1 cellular context compared by ENCODE assay signal in the genomic region with DNA sequence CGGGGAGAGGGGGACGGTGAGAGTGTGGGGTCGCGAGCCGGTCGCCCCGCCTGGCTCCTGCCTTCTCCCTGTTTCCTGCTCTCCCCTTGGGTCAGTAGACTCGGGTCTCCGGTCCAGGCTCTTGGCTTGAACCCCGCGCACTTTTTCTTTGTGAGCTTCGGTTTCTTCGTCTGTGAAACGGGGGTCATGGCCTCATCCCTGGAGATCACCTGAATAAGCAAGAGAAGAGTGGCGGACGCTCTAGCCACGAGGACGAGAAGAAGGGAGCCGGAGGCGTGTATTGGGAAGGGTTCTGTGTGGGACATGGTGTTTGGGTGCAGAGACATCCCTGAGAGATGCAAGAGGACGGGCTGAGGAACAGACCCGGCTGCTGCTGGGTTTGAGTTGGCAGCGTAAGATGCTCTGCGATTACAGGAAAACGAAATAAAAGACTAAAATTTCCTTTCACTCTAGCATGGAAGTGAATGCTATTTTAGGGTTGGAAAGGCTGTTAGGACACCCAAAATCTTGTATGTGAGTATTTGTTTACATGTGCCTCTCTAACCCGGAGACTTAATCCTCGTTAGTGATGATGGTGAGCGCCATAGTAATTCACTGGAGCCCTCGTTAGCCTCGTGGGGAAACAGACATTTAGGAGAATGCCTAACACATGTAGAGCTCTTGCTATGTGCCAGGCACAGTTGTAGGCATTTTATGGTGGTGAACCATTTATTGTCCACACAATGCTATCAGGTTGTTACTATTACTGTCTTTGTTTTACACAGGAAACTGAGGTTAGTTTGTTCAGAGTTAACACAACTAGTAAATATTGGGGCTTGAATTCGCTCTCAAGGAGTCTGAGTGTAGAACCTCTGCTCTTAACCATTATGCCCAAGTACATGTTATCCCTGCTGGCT.
A peak's percentile ranks its signal among the peaks of the same experiment; 100 is the strongest.
TF ChIP-seq lines count a peak whose summit lies in the region.

No MANE protein-coding gene starts in this region.

TF ChIP-seq in K562, 482 proteins besides CTCF, POLR2A, EP300 and RAD21 (continued from another document):
- TF ChIP-seq, protein P1, sequence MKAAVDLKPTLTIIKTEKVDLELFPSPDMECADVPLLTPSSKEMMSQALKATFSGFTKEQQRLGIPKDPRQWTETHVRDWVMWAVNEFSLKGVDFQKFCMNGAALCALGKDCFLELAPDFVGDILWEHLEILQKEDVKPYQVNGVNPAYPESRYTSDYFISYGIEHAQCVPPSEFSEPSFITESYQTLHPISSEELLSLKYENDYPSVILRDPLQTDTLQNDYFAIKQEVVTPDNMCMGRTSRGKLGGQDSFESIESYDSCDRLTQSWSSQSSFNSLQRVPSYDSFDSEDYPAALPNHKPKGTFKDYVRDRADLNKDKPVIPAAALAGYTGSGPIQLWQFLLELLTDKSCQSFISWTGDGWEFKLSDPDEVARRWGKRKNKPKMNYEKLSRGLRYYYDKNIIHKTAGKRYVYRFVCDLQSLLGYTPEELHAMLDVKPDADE (conservative IDR thresholded peaks at IDR 0.05; ENCODE audit: control insufficient read depth, low read depth, low read length): peak; percentile 10; the same call in 1 of the 2 replicates
